ENCODE assay signal across 8 cellular contexts in the genomic region with DNA sequence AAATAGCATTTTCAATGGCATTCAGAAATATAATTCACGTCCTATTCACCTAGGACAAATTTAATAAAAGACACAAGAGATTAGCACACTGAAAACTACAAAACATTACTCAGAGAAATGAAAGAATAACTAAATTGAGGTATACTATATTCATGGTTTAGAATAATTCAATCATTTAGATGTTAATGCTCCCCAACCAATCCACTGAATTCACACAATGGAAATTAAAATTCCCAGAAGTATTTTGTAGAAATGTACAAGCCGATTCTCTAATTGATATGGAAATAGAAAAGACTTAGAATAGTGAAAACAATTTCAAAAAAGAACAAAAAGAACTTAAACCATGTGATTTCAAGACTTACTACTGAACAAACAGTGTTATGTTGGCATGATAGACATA.
"Had no signal": no experiment of that assay in that cellular context is flagged by ENCODE, and none has a peak within 500 bp of the region (broad histone marks: within the 10 kb centered on the region; RNA-seq: fewer than 3 reads in every experiment).

No MANE protein-coding gene starts in this region.

- H3K4me3 Mint-ChIP-seq: GM23338, H9, HFFc6 had no signal

- H3K27ac Mint-ChIP-seq: GM23338, HFFc6 had no signal

- DNase-seq: GM23248, GOT3, H7, H9, HCEC 1CT, HFFc6 had no signal

- ATAC-seq: GM23338, HCT116 had no signal
